ENCODE assay signal across 28 cellular contexts in the genomic region with DNA sequence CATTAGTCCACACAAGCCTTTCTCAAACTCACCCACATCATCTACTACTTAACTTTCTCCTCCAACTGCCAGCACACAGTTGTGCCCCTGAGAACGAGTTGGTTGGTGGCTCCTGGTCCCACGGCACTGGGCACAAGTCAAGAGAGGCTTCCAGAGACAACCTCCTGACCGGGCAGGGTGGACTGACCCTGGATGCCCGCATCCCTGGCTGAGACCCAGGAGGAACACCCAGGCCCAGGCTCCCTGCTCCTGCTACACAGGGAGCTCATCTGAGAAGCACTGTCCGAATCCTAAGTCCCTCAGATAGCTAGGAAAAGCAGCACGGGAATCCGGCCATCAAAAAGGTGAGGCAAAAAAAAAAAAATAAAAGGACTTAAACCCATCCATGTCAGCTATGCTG.
"Had no signal": no experiment of that assay in that cellular context is flagged by ENCODE, and none has a peak within 500 bp of the region (broad histone marks: within the 10 kb centered on the region; RNA-seq: fewer than 3 reads in every experiment).

No MANE protein-coding gene starts in this region.

- H3K9me3 Mint-ChIP-seq: activated B cell treated with CpG ODN at 0.5 μM for 24 hours; activated CD4-positive, alpha-beta memory T cell treated with anti-CD3 and anti-CD28 coated beads, Interleukin-2, amount 10 ng/mL, durations not matched to agents 7 days and 5 days; activated naive CD4-positive, alpha-beta T cell treated with anti-CD3 and anti-CD28 coated beads, Interleukin-2, amount 50 U/mL, for 24 hours; activated T-helper 2 cell treated with anti-CD3 and anti-CD28 coated beads, Interferon-gamma antibody, Interleukin-2, Interleukin-4, amounts not matched to agents 10 μg/mL and 5 μg/mL and 100 μg/mL, durations not matched to agents 14 hours and 24 hours and 36 hours; IgD-negative memory B cell; T-helper 1 cell treated with Interleukin-12 subunit alpha and Interleukin-12 subunit beta and Interleukin-4 antibody, amounts not matched to agents 30 μg/mL and 1 μg/mL, for 36 hours had no signal

- H3K9me3 ChIP-seq: ascending aorta, body of pancreas, SJSA1 had no signal

- H3K4me1 Mint-ChIP-seq: activated B cell treated with CpG ODN at 0.5 μM for 24 hours; activated CD4-positive, alpha-beta memory T cell treated with anti-CD3 and anti-CD28 coated beads, Interleukin-2, amount 10 ng/mL, durations not matched to agents 7 days and 5 days; activated naive CD4-positive, alpha-beta T cell treated with anti-CD3 and anti-CD28 coated beads, Interleukin-2, amount 50 U/mL, for 24 hours had no signal

- H3K4me3 ChIP-seq: ascending aorta, body of pancreas, SJSA1 had no signal

- H3K4me1 ChIP-seq: ascending aorta, body of pancreas, SJSA1 had no signal

- ATAC-seq: body of pancreas, PC-3, SK-N-SH treated with all-trans-retinoic acid at 6 μM for 48 hours had no signal

- H3K27ac ChIP-seq: ascending aorta, body of pancreas, KMS-11, SJSA1 had no signal

- DNase-seq: activated B cell treated with CpG ODN at 0.5 μM for 24 hours; activated CD4-positive, alpha-beta memory T cell treated with anti-CD3 and anti-CD28 coated beads, Interleukin-2, amount 10 ng/mL, durations not matched to agents 7 days and 5 days; activated CD4-positive, alpha-beta T cell treated with anti-CD3 and anti-CD28 coated beads, Interleukin-2, amount 50 U/mL, for 1 hour; activated gamma-delta T cell treated with Interleukin-2 at 50 U/mL for 16 hours; activated T-cell treated with anti-CD3 and anti-CD28 coated beads for 4 hours; activated T-cell treated with anti-CD3 and anti-CD28 coated beads, Interleukin-2, amount 50 U/mL, for 48 hours; body of pancreas; central memory CD4-positive, alpha-beta T cell; MV-4-11; NCI-H1092 treated with DMSO at 0.1 percent for 48 hours; NCI-H1436; NCI-H187; NCI-H2081; NCI-H446; NCI-H524; PC-3; SHP77; T-helper 9 cell had no signal

- H3K27me3 Mint-ChIP-seq: activated B cell treated with CpG ODN at 0.5 μM for 24 hours; activated CD4-positive, alpha-beta memory T cell treated with anti-CD3 and anti-CD28 coated beads, Interleukin-2, amount 10 ng/mL, durations not matched to agents 7 days and 5 days; activated naive CD4-positive, alpha-beta T cell treated with anti-CD3 and anti-CD28 coated beads, Interleukin-2, amount 50 U/mL, for 24 hours; IgD-negative memory B cell had no signal

- H3K27ac Mint-ChIP-seq: activated B cell treated with CpG ODN at 0.5 μM for 24 hours; activated naive CD4-positive, alpha-beta T cell treated with anti-CD3 and anti-CD28 coated beads, Interleukin-2, amount 50 U/mL, for 24 hours; activated T-helper 2 cell treated with anti-CD3 and anti-CD28 coated beads, Interferon-gamma antibody, Interleukin-2, Interleukin-4, amounts not matched to agents 10 μg/mL and 5 μg/mL and 100 μg/mL, durations not matched to agents 14 hours and 24 hours and 36 hours; T-helper 1 cell treated with Interleukin-12 subunit alpha and Interleukin-12 subunit beta and Interleukin-4 antibody, amounts not matched to agents 30 μg/mL and 1 μg/mL, for 36 hours had no signal

- H3K9ac ChIP-seq: KMS-11 had no signal

- H3K4me3 Mint-ChIP-seq: activated B cell treated with CpG ODN at 0.5 μM for 24 hours; activated CD4-positive, alpha-beta memory T cell treated with anti-CD3 and anti-CD28 coated beads, Interleukin-2, amount 10 ng/mL, durations not matched to agents 7 days and 5 days; activated naive CD4-positive, alpha-beta T cell treated with anti-CD3 and anti-CD28 coated beads, Interleukin-2, amount 50 U/mL, for 24 hours; IgD-negative memory B cell; T-helper 1 cell treated with Interleukin-12 subunit alpha and Interleukin-12 subunit beta and Interleukin-4 antibody, amounts not matched to agents 30 μg/mL and 1 μg/mL, for 36 hours had no signal

- FAIRE-seq: bronchial epithelial cell, RCC 7860 had no signal

- H3K27me3 ChIP-seq: ascending aorta, body of pancreas, SJSA1 had no signal
